ENCODE assay signal across 8 cellular contexts in genomic region chr15:78264304-78265136, GRCh38. TPM values are rescaled to one million over a fixed set of nuclear protein-coding genes. Genes with fewer than 3 reads are reported as not detected.
A peak's percentile ranks its signal among the peaks of the same experiment; 100 is the strongest.
DNase-seq lines count a peak whose midpoint lies in the region; ATAC-seq, FAIRE-seq and TF ChIP-seq lines count a peak whose summit lies in the region.

DNAJA4 (plus strand) TSS chr15:78264562; CDS start chr15:78264764, 202 bp downstream.

- H3K27ac ChIP-seq in HUES6 (ENCODE audit: low read depth, low read length) (no peak within 1 kb of the TSS), endothelial cell of umbilical vein (ENCODE audit: insufficient read depth, low read depth, low read length) (peak within 1 kb of the TSS; percentile 41)

- H3K9me3 ChIP-seq in HUES6 (ENCODE audit: control insufficient read depth, insufficient read depth, low read depth, low read length) (no peaks in the 10 kb centered on the region), endothelial cell of umbilical vein (replicated peaks; ENCODE audit: control insufficient read depth, insufficient read depth, low read length) (no peaks in the 10 kb centered on the region), mucosa of descending colon (no peaks in the 10 kb centered on the region)

- dilution Hi-C loops in endothelial cell of umbilical vein (cut with MboI; ENCODE audit: extremely low pct_ligation_motif_present, low sequenced_read_pairs): no loop called here

- peak within 1 kb of the TSS; percentile 97 for H2AFZ ChIP-seq in endothelial cell of umbilical vein (ENCODE audit: low read depth, low read length)

- H3K4me2 ChIP-seq in endothelial cell of umbilical vein (ENCODE audit: insufficient read depth, low read length): peak within 1 kb of the TSS; percentile 66

- H3K4me3 ChIP-seq in AG04449 (ENCODE audit: low read depth, low read length) (peak within 1 kb of the TSS; percentile 43), HUES6 (ENCODE audit: low read depth, low read length) (peak within 1 kb of the TSS; percentile 49), endothelial cell of umbilical vein (replicated peaks in 1 of 3; ENCODE audit: insufficient read depth in 1 of 3, low read depth in 1 of 3, low read length in 3 of 3) (peak within 1 kb of the TSS; percentile 44 to 64 (median 57)), mucosa of descending colon (peak within 1 kb of the TSS; percentile 42)

- BruUV-seq in endothelial cell of umbilical vein (replicated peaks; lab: Mats Ljungman, UMichigan): no TSS peak

- H3K36me3 ChIP-seq in HUES6 (ENCODE audit: control insufficient read depth, insufficient read depth, low read length): no peaks in the 10 kb centered on the region
- no peaks in the 10 kb centered on the region for H3K36me3 ChIP-seq in endothelial cell of umbilical vein (ENCODE audit: control insufficient read depth in 2 of 2, extremely low read depth in 1 of 2, insufficient read depth in 2 of 2, low read length in 2 of 2)
- no peaks in the 10 kb centered on the region for H3K36me3 ChIP-seq in mucosa of descending colon (ENCODE audit: low read depth)

- no peaks in the 10 kb centered on the region for H3K4me1 ChIP-seq in HUES6 (ENCODE audit: control insufficient read depth, insufficient read depth, low read length)
- peaks cover 7% of the 10 kb centered on the region for H3K4me1 ChIP-seq in endothelial cell of umbilical vein (ENCODE audit: control insufficient read depth, extremely low read depth, insufficient read depth, low read length)
- H3K4me1 ChIP-seq in mucosa of descending colon (ENCODE audit: low read depth): peaks cover 12% of the 10 kb centered on the region

- peak; percentile 72 for ATAC-seq in mucosa of descending colon

- FAIRE-seq in endothelial cell of umbilical vein (lab: Jason Lieb, UNC): peak; percentile 76

- H4K20me1 ChIP-seq in endothelial cell of umbilical vein (replicated peaks; ENCODE audit: control insufficient read depth, extremely low read depth, insufficient read depth, low read length): no peaks in the 10 kb centered on the region

- intact Hi-C loops in endothelial cell of umbilical vein (cut with micrococcal nuclease) (no loop called here), mucosa of descending colon (cut with DNase I, micrococcal nuclease) (no loop called here)

- POLR2A ChIA-PET in AG04449 (lab: Yijun Ruan, JAX) (interaction anchor here (1.0 kb wide), 1 partner anchor 35 kb away, joined by 3 read pairs; the partner anchor contains the start of gene SKIC8), endothelial cell of umbilical vein (lab: Charles Lee) (interaction anchor here (0.6 to 0.8 kb wide), 2 partner anchors 32 to 149 kb away, joined by 3 to 4 read pairs; no protein-coding TSS in a partner anchor)

- TF ChIP-seq CTCF in AG04449 (IDR thresholded peaks at IDR 0.05; ENCODE audit: insufficient read depth, low read length, missing control alignments) (no peak), endothelial cell of umbilical vein (IDR thresholded peaks at IDR 0.05; ENCODE audit: extremely low read depth in 1 of 2, insufficient read depth in 1 of 2, low read depth in 1 of 2, low read length in 2 of 2) (peak in 1 of 2 donors; percentile 26), mucosa of descending colon (IDR thresholded peaks at IDR 0.05) (no peak)

- TF ChIP-seq POLR2A in endothelial cell of umbilical vein (IDR thresholded peaks at IDR 0.05; ENCODE audit: low read depth, low read length): peak; percentile 39

- no peaks in the 10 kb centered on the region for H3K9me1 ChIP-seq in endothelial cell of umbilical vein (replicated peaks; ENCODE audit: control insufficient read depth, extremely low read depth, insufficient read depth, low read length)

- DNase-seq in AG04449 (ENCODE audit: low read depth, low spot score) (no peak), endothelial cell of umbilical vein (ENCODE audit: low read depth, low spot score) (peak; percentile 42), mucosa of descending colon (peak; percentile 66 to 79 (median 78)), 8988T (no peak), foreskin melanocyte (no peak)
- DNase-seq in activated CD8-positive, alpha-beta memory T cell treated with anti-CD3 and anti-CD28 coated beads, Interleukin-2, amount 50 U/mL, for 4 hours: peak; percentile 58
- peak; percentile 29 to 46 for DNase-seq in stimulated activated CD8-positive, alpha-beta memory T cell treated with anti-CD3 and anti-CD28 coated beads, Interleukin-4, amount 100 ng/mL, for 1 hour (ENCODE audit: low read depth in 2 of 2, low spot score in 1 of 2)

- H3K27me3 ChIP-seq in HUES6 (ENCODE audit: control insufficient read depth, insufficient read depth, low read length): peaks cover 9% of the 10 kb centered on the region; the same call in 1 of the 2 replicates
- no peaks in the 10 kb centered on the region for H3K27me3 ChIP-seq in endothelial cell of umbilical vein (ENCODE audit: control insufficient read depth in 2 of 2, insufficient read depth in 2 of 2, low read length in 2 of 2)

- H3K9ac ChIP-seq in HUES6 (ENCODE audit: low read length) (no peak within 1 kb of the TSS), endothelial cell of umbilical vein (replicated peaks; ENCODE audit: extremely low read depth, insufficient read depth, low read length) (peak within 1 kb of the TSS; percentile 85)

- peaks cover 19% of the 10 kb centered on the region for H3K79me2 ChIP-seq in endothelial cell of umbilical vein (ENCODE audit: control insufficient read depth, insufficient read depth, low read length)

- CTCF ChIA-PET in AG04449 (lab: Yijun Ruan, JAX) (interaction anchor here (0.9 to 8.1 kb wide), 5 partner anchors 9 to 158 kb away, joined by 3 to 37 read pairs (median 6); no protein-coding TSS in a partner anchor), endothelial cell of umbilical vein (lab: Charles Lee) (interaction anchor here (0.7 to 2.8 kb wide), 3 partner anchors 35 to 158 kb away, joined by 3 to 11 read pairs (median 3); partner anchors contain the start of gene SKIC8)

TF ChIP-seq in endothelial cell of umbilical vein, 7 proteins besides CTCF, POLR2A, EP300 and RAD21:
- no peak for TF ChIP-seq GATA2 (IDR thresholded peaks at IDR 0.05; ENCODE audit: insufficient read depth, insufficient read length, low read depth, low read length)
- peak; percentile 58 for TF ChIP-seq POLR2AphosphoS5 (IDR thresholded peaks at IDR 0.05; ENCODE audit: insufficient read depth, low read depth, low read length)
TF ChIP-seq in endothelial cell of umbilical vein: peak in this region for 1.

RNA-seq across cellular contexts. Expression of gene DNAJA4, which starts in this region (rescaled TPM):
- 20.2 and 21.3 TPM in 2 replicates for total RNA-seq in endothelial cell of umbilical vein
- 15.4 and 17.3 TPM in 2 replicates for polyA plus RNA-seq in endothelial cell of umbilical vein
- 13.4 and 14.1 TPM in 2 replicates for polyA plus RNA-seq in endothelial cell of umbilical vein (2011; cell fraction: cytosol; rRNA removed)
- polyA plus RNA-seq in endothelial cell of umbilical vein (2011; cell fraction: nucleus; rRNA removed): 68.7 and 87.4 TPM in 2 replicates
- 19.1 and 23.7 TPM in 2 replicates for polyA plus RNA-seq in endothelial cell of umbilical vein (2012)
- polyA minus RNA-seq in endothelial cell of umbilical vein: 19.5 and 20.5 TPM in 2 replicates
- polyA minus RNA-seq in endothelial cell of umbilical vein (2011; cell fraction: cytosol; rRNA and poly(A)+ RNA removed): 27.0 TPM
- 18.5 and 21.6 TPM in 2 replicates for polyA minus RNA-seq in endothelial cell of umbilical vein (2011; cell fraction: nucleus; rRNA and poly(A)+ RNA removed)
- total RNA-seq in mucosa of descending colon: 10 to 100 TPM; 33.8 to 52.8 (median 43.5) TPM

Comparison
In these comparisons a context has a peak if more than half of its experiments do, and no peak if none do; other contexts are left out.
1. DNase-seq: peak in activated CD8-positive, alpha-beta memory T cell treated with anti-CD3 and anti-CD28 coated beads, Interleukin-2, amount 50 U/mL, for 4 hours (single experiment), endothelial cell of umbilical vein (single experiment), mucosa of descending colon (3 of 3) and stimulated activated CD8-positive, alpha-beta memory T cell treated with anti-CD3 and anti-CD28 coated beads, Interleukin-4, amount 100 ng/mL, for 1 hour (2 of 2); none in AG04449 (single experiment), 8988T (single experiment) and foreskin melanocyte (single experiment).
2. Peak in every context shown above with its lines, with median percentiles within 50 percentile points of each other: H3K4me3 ChIP-seq.